In genomic region chr1:36453600-36454388, GRCh38 we compare ENCODE assay signal across 1 cellular context.
TF ChIP-seq lines count a peak whose summit lies in the region.

No MANE protein-coding gene starts in this region.

TF ChIP-seq in H1, 55 proteins besides CTCF, POLR2A, EP300 and RAD21:
- TF ChIP-seq CTBP2 (IDR thresholded peaks at IDR 0.05; ENCODE audit: borderline replicate concordance, insufficient read depth, insufficient read length, low read length): no peak
- no peak for TF ChIP-seq SIN3A (conservative IDR thresholded peaks at IDR 0.05 in 1 of 2, IDR thresholded peaks at IDR 0.05 in 1 of 2; ENCODE audit: low read depth in 1 of 2, low read length in 2 of 2)
- TF ChIP-seq POLR2AphosphoS5 (IDR thresholded peaks at IDR 0.05; ENCODE audit: low read depth, low read length): peak; percentile 17; the same call in 1 of the 2 replicates
